In the genomic region with DNA sequence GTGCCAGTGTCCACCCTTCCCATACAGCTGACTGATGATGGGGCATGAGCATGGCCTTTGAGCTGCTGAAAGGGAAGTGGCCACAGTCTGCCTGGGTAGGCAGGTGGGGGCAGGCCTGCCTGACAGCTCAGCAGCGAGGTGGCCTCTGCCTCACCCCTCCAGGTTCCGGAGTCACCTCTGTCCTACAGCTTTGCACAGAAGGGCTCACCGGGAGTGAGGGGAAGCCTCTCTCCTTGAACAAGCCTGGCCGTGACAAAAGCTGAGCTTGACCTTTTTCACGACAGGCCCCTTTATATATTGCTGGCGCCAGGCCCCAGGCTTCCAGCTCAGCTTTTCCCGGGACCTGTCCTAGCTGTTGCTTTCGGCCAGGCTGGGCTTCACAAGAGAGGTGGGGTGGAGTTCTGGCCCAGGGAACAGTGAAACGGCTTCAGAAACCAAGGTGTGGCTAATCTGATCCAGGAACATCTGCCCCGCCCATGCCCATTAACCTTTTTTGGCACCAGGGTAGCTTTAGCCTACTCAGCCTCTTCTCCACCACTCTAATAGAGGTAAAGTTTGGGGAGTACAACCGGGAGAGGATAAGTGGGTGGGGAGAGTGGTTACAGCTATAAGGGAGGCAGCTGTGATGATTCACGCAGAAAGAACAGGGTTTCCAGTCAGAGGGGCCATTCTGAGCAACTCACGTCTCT, we compare ENCODE assay signal across 9 cellular contexts. TPM values are rescaled to one million over a fixed set of nuclear protein-coding genes. Genes with fewer than 3 reads are reported as not detected.
DNase-seq lines count a peak whose midpoint lies in the region; ATAC-seq, FAIRE-seq and TF ChIP-seq lines count a peak whose summit lies in the region.
"Had no signal": no experiment of that assay in that cellular context is flagged by ENCODE, and none has a peak within 500 bp of the region (broad histone marks: within the 10 kb centered on the region; RNA-seq: fewer than 3 reads in every experiment).

No MANE protein-coding gene starts in this region.

- no peaks in the 10 kb centered on the region; the same call in 1 of the 2 replicates for H3K36me3 Mint-ChIP-seq in HFFc6 (ENCODE audit: low read depth)
- H3K36me3 Mint-ChIP-seq: activated naive CD4-positive, alpha-beta T cell treated with anti-CD3 and anti-CD28 coated beads, Interleukin-2, amount 50 U/mL, for 24 hours had no signal

- H3K9me3 ChIP-seq in RWPE2 (ENCODE audit: severe bottlenecking) (no peaks in the 10 kb centered on the region), small intestine (ENCODE audit: control insufficient read depth, low read depth) (no peaks in the 10 kb centered on the region)

- ATAC-seq in RWPE2 (ENCODE audit: low read depth): peak; percentile 90
- ATAC-seq in HG03045 (IDR thresholded peaks at IDR 0.05; ENCODE audit: unreplicated experiment): no peak

- H3K27ac ChIP-seq in RWPE2 (ENCODE audit: poor library complexity, severe bottlenecking): peak overlapping the region; percentile 97
- peak overlapping the region; percentile 91 to 96 for H3K27ac ChIP-seq in small intestine (ENCODE audit: low read depth in 1 of 2, low read length in 1 of 2)

- H3K27me3 ChIP-seq in RWPE2 (ENCODE audit: insufficient read depth, poor library complexity, severe bottlenecking) (no peaks in the 10 kb centered on the region), small intestine (ENCODE audit: control insufficient read depth in 2 of 2, insufficient read depth in 2 of 2, low read length in 2 of 2) (no peaks in the 10 kb centered on the region)

- peaks cover 4% of the 10 kb centered on the region; the same call in 1 of the 2 replicates for H3K27me3 Mint-ChIP-seq in HFFc6 (ENCODE audit: insufficient read depth)
- H3K27me3 Mint-ChIP-seq: activated naive CD4-positive, alpha-beta T cell treated with anti-CD3 and anti-CD28 coated beads, Interleukin-2, amount 50 U/mL, for 24 hours had no signal

- H3K36me3 ChIP-seq in RWPE2 (ENCODE audit: low read depth): peaks cover 6% of the 10 kb centered on the region; the same call in 1 of the 2 replicates
- no peaks in the 10 kb centered on the region for H3K36me3 ChIP-seq in small intestine (ENCODE audit: control insufficient read depth in 2 of 2, insufficient read depth in 2 of 2, low read length in 2 of 2)

- peak overlapping the region; percentile 91 for H3K27ac Mint-ChIP-seq in HFFc6
- H3K27ac Mint-ChIP-seq: activated naive CD4-positive, alpha-beta T cell treated with anti-CD3 and anti-CD28 coated beads, Interleukin-2, amount 50 U/mL, for 24 hours had no signal

- H3K9me3 Mint-ChIP-seq in HFFc6: no peaks in the 10 kb centered on the region
- H3K9me3 Mint-ChIP-seq: activated naive CD4-positive, alpha-beta T cell treated with anti-CD3 and anti-CD28 coated beads, Interleukin-2, amount 50 U/mL, for 24 hours had no signal

- TF ChIP-seq CTCF in HFFc6 (IDR thresholded peaks at IDR 0.05) (no peak), RWPE2 (IDR thresholded peaks at IDR 0.05; ENCODE audit: poor library complexity, severe bottlenecking) (no peak), fibroblast of villous mesenchyme (IDR thresholded peaks at IDR 0.05; ENCODE audit: insufficient read depth, low read depth, low read length) (no peak)

- H3K4me3 ChIP-seq in RWPE2 (ENCODE audit: severe bottlenecking): no peak overlapping the region
- no peak overlapping the region for H3K4me3 ChIP-seq in fibroblast of villous mesenchyme (ENCODE audit: low read depth, low read length)
- no peak overlapping the region for H3K4me3 ChIP-seq in small intestine (ENCODE audit: low read depth in 1 of 2, low read length in 2 of 2)

- DNase-seq in HFFc6 (peak; percentile 26), RWPE2 (ENCODE audit: low spot score) (peak; percentile 90), fibroblast of villous mesenchyme (ENCODE audit: low read depth) (peak; percentile 70), small intestine (peak; percentile 93), GM19240 (ENCODE audit: insufficient read length, low spot score) (no peak), activated gamma-delta T cell (lab: John Stamatoyannopoulos, UW) (no peak)
- DNase-seq: NCI-H2029 had no signal

- no peak for FAIRE-seq in small intestine (lab: Jason Lieb, UNC)

- 11 to 42% (median 29%) methylated on average over 13 of the region's 13 CpGs for WGBS in small intestine, 3 donors

- H3K4me1 Mint-ChIP-seq in HFFc6 (ENCODE audit: low read depth): peaks cover 32% of the 10 kb centered on the region

- H3K4me1 ChIP-seq in RWPE2 (ENCODE audit: insufficient read depth, poor library complexity, severe bottlenecking) (peaks cover 39% of the 10 kb centered on the region), small intestine (ENCODE audit: control insufficient read depth in 2 of 2, insufficient read depth in 1 of 2, low read depth in 1 of 2, low read length in 1 of 2) (peaks cover 5 to 8% of the 10 kb centered on the region in 2 donors)

- peak overlapping the region; percentile 33 for H3K4me3 Mint-ChIP-seq in HFFc6
- H3K4me3 Mint-ChIP-seq: activated naive CD4-positive, alpha-beta T cell treated with anti-CD3 and anti-CD28 coated beads, Interleukin-2, amount 50 U/mL, for 24 hours had no signal

RNA-seq across cellular contexts. Expression of a gene that starts 42.9 kb away (rescaled TPM):
- total RNA-seq in HFFc6 (2021; fragmentation: NEBNext Ultra II Directional; extraction: Animal tissue kit (Norgen Biotek cat#: 25700)): 1 to 10 TPM; 4.7 to 6.6 (median 5.1) TPM
- 2.6 and 4.3 TPM in 2 replicates for total RNA-seq in fibroblast of villous mesenchyme
- polyA plus RNA-seq in small intestine: 100 to 1,000 TPM in 2 of 3 donors, 10 to 100 TPM in 1; 44.1 to 198 (median 119) TPM

RNA-seq across cellular contexts. Expression of a gene that starts 49.2 kb away (rescaled TPM):
- total RNA-seq in HFFc6 (2021; fragmentation: NEBNext Ultra II Directional; extraction: Animal tissue kit (Norgen Biotek cat#: 25700)): 10 to 100 TPM; 14.9 to 19.0 (median 16.0) TPM
- total RNA-seq in fibroblast of villous mesenchyme: 16.0 and 20.0 TPM in 2 replicates
- 10 to 100 TPM in 1 of 3 donors, 1 to 10 TPM in 2; 6.7 to 14.4 (median 7.3) TPM for polyA plus RNA-seq in small intestine

Comparison
In these comparisons a context has a peak if more than half of its experiments do, and no peak if none do; other contexts are left out.
1. DNase-seq: peak in HFFc6 (single experiment), RWPE2 (single experiment), fibroblast of villous mesenchyme (single experiment) and small intestine (single experiment); none in GM19240 (single experiment) and activated gamma-delta T cell (single experiment).